In genomic region chr7:47634273-47634672, GRCh38 we compare ENCODE assay signal across 21 cellular contexts. TPM values are rescaled to one million over a fixed set of nuclear protein-coding genes. Genes with fewer than 3 reads are reported as not detected.
DNase-seq lines count a peak whose midpoint lies in the region; ATAC-seq and TF ChIP-seq lines count a peak whose summit lies in the region.
"Had no signal": no experiment of that assay in that cellular context is flagged by ENCODE, and none has a peak within 500 bp of the region (broad histone marks: within the 10 kb centered on the region; RNA-seq: fewer than 3 reads in every experiment).

No MANE protein-coding gene starts in this region.

- H2AFZ ChIP-seq in SK-N-SH (ENCODE audit: low read depth), result no peak overlapping the region
- no peak overlapping the region for H2AFZ ChIP-seq in OCI-LY1 (ENCODE audit: low read length)

- no peak; the same call in 2 of the 3 replicates for ATAC-seq in SK-N-SH treated with all-trans-retinoic acid at 6 μM for 48 hours
- ATAC-seq: activated CD4-positive, CD25-positive, alpha-beta regulatory T cell treated with anti-CD3 and anti-CD28 coated beads, Interleukin-2, amount 50 U/mL, for 24 hours; activated CD8-positive, alpha-beta T cell treated with anti-CD3 and anti-CD28 coated beads for 36 hours; left ventricle myocardium superior had no signal

- H3K36me3 ChIP-seq in SK-N-SH (replicated peaks in 1 of 2; ENCODE audit: control insufficient read depth in 1 of 2, insufficient read depth in 2 of 2, low read length in 1 of 2), result no peaks in the 10 kb centered on the region
- no peaks in the 10 kb centered on the region for H3K36me3 ChIP-seq in OCI-LY1 (ENCODE audit: insufficient read depth, low read length)
- no peaks in the 10 kb centered on the region for H3K36me3 ChIP-seq in skeletal muscle satellite cell (ENCODE audit: insufficient read depth, low read length)
- H3K36me3 ChIP-seq: heart right ventricle had no signal

- TF ChIP-seq RAD21 in SK-N-SH (IDR thresholded peaks at IDR 0.05; ENCODE audit: low read length), result no peak

- DNase-seq in SK-N-SH (no peak), hepatic stellate cell (ENCODE audit: low spot score) (peak; percentile 49), anterior cingulate cortex (lab: John Stamatoyannopoulos, UW) (no peak), NCI-H187 (lab: John Stamatoyannopoulos, UW) (no peak)
- DNase-seq in activated CD4-positive, CD25-positive, alpha-beta regulatory T cell treated with anti-CD3 and anti-CD28 coated beads, Interleukin-2, amount 50 U/mL, for 72 hours, result no peak
- DNase-seq: activated CD8-positive, alpha-beta T cell treated with anti-CD3 and anti-CD28 coated beads for 36 hours; activated effector memory CD4-positive, alpha-beta T cell treated with anti-CD3 and anti-CD28 coated beads, Interleukin-2, amount 50 U/mL, for 16 hours; activated T-cell treated with anti-CD3 and anti-CD28 coated beads for 4 hours; C1 segment of cervical spinal cord; Calu3; caudate nucleus; erythroblast; heart right ventricle; left ventricle myocardium superior; NCI-H1436 treated with DMSO at 0.1 percent for 48 hours; Right ventricle myocardium superior had no signal

- no peaks in the 10 kb centered on the region for H3K9me3 ChIP-seq in SK-N-SH
- no peaks in the 10 kb centered on the region for H3K9me3 ChIP-seq in OCI-LY1 (ENCODE audit: low read length)
- no peaks in the 10 kb centered on the region for H3K9me3 ChIP-seq in skeletal muscle satellite cell (replicated peaks; ENCODE audit: low read length)
- H3K9me3 ChIP-seq: heart right ventricle had no signal

- H3K4me1 ChIP-seq in SK-N-SH (ENCODE audit: control insufficient read depth in 1 of 2, insufficient read depth in 2 of 2, low read depth in 1 of 2, low read length in 1 of 2) (peaks cover 12 to 23% of the 10 kb centered on the region in 2 experiments; a peak in 2 of 4 replicates), OCI-LY1 (ENCODE audit: insufficient read depth, low read length, severe bottlenecking) (peaks cover 64% of the 10 kb centered on the region), skeletal muscle satellite cell (ENCODE audit: control insufficient read depth, insufficient read depth, low read length) (peaks cover 35% of the 10 kb centered on the region)

- H3K9me2 ChIP-seq in SK-N-SH (no peaks in the 10 kb centered on the region), OCI-LY1 (ENCODE audit: low read depth, low read length) (no peaks in the 10 kb centered on the region)

- H3K9ac ChIP-seq in SK-N-SH (no peak overlapping the region), OCI-LY1 (ENCODE audit: low read length) (peak overlapping the region; percentile 10; the same call in 1 of the 2 replicates), skeletal muscle satellite cell (ENCODE audit: low read depth, low read length) (peak overlapping the region; percentile 7)

- 96% methylated on average over 2 of the region's 2 CpGs for WGBS in SK-N-SH (ENCODE audit: low lambda C conversion rate)

- H4K20me1 ChIP-seq in SK-N-SH (ENCODE audit: insufficient read depth) (no peaks in the 10 kb centered on the region), OCI-LY1 (ENCODE audit: insufficient read depth, low read length) (no peaks in the 10 kb centered on the region)

- H3K79me2 ChIP-seq in SK-N-SH (ENCODE audit: insufficient read depth), result no peaks in the 10 kb centered on the region
- H3K79me2 ChIP-seq in OCI-LY1 (ENCODE audit: insufficient read depth, low read length), result no peaks in the 10 kb centered on the region

- TF ChIP-seq CTCF in SK-N-SH (IDR thresholded peaks at IDR 0.05) (no peak), OCI-LY1 (IDR thresholded peaks at IDR 0.05; ENCODE audit: low read length) (no peak)

- H3K27me3 ChIP-seq in SK-N-SH (ENCODE audit: insufficient read depth) (no peaks in the 10 kb centered on the region), OCI-LY1 (ENCODE audit: insufficient read depth, low read length) (no peaks in the 10 kb centered on the region), skeletal muscle satellite cell (ENCODE audit: control insufficient read depth, insufficient read depth, low read length) (no peaks in the 10 kb centered on the region)

- no peak for TF ChIP-seq EP300 in SK-N-SH (IDR thresholded peaks at IDR 0.05; ENCODE audit: borderline replicate concordance in 1 of 2, low read depth in 1 of 2, low read length in 1 of 2)

- H3K4me2 ChIP-seq in SK-N-SH, result no peak overlapping the region
- H3K4me2 ChIP-seq in OCI-LY1 (ENCODE audit: low read length), result peak overlapping the region; percentile 71; the same call in 1 of the 2 replicates
- no peak overlapping the region for H3K4me2 ChIP-seq in skeletal muscle satellite cell (ENCODE audit: low read length)

- H3K4me3 ChIP-seq in SK-N-SH (ENCODE audit: low read depth in 2 of 2, low read length in 1 of 2) (no peak overlapping the region), OCI-LY1 (ENCODE audit: low read depth, low read length, poor library complexity, severe bottlenecking) (peak overlapping the region; percentile 55), skeletal muscle satellite cell (ENCODE audit: low read length) (no peak overlapping the region)
- H3K4me3 ChIP-seq: heart right ventricle had no signal

- H3F3A ChIP-seq in SK-N-SH (replicated peaks; ENCODE audit: insufficient read depth), result peaks cover 12% of the 10 kb centered on the region
- H3F3A ChIP-seq in OCI-LY1 (ENCODE audit: insufficient read depth, low read length), result no peaks in the 10 kb centered on the region

- CTCF ChIA-PET in SK-N-SH (lab: Yijun Ruan, JAX), result interaction anchor here (1.4 kb wide), 1 partner anchor 368 kb away, joined by 5 read pairs; no protein-coding TSS in a partner anchor

- POLR2A ChIA-PET in SK-N-SH (lab: Yijun Ruan, JAX), result no interaction called here

- H3K27ac ChIP-seq in SK-N-SH (ENCODE audit: low read depth in 2 of 2, low read length in 1 of 2), result no peak overlapping the region
- H3K27ac ChIP-seq in OCI-LY1 (ENCODE audit: low read depth, low read length, poor library complexity, severe bottlenecking), result peak overlapping the region; percentile 86
- H3K27ac ChIP-seq: heart right ventricle, HL-60 had no signal

TF ChIP-seq in SK-N-SH, 30 proteins besides CTCF, POLR2A, EP300 and RAD21 (continues in another document):
- TF ChIP-seq FOXM1 (IDR thresholded peaks at IDR 0.05; ENCODE audit: low read depth) (no peak), PBX3 (IDR thresholded peaks at IDR 0.05) (peak; percentile 52), CHD2 (IDR thresholded peaks at IDR 0.05; ENCODE audit: low read length, partially characterized antibody) (no peak), GATA2 (CRISPR knock-in tag; IDR thresholded peaks at IDR 0.05) (no peak), FOSL2 (IDR thresholded peaks at IDR 0.05; ENCODE audit: borderline replicate concordance, low read depth) (no peak; the same call in 1 of the 2 replicates), TCF12 (IDR thresholded peaks at IDR 0.05) (peak; percentile 73), MEF2A (IDR thresholded peaks at IDR 0.05; ENCODE audit: borderline replicate concordance, low read depth) (no peak), EZH2phosphoT487 (IDR thresholded peaks at IDR 0.05; ENCODE audit: borderline replicate concordance, low read depth) (no peak), RFX5 (IDR thresholded peaks at IDR 0.05; ENCODE audit: low read length) (no peak), MAX (IDR thresholded peaks at IDR 0.05; ENCODE audit: low read depth) (no peak), NFIC (IDR thresholded peaks at IDR 0.05; ENCODE audit: borderline replicate concordance) (peak; percentile 39; the same call in 1 of the 2 replicates)

TF ChIP-seq in SK-N-SH treated with all-trans-retinoic acid at 6 μM for 48 hours, 23 proteins besides CTCF, POLR2A, EP300 and RAD21:
- TF ChIP-seq ZFP30 (CRISPR knock-in tag; IDR thresholded peaks at IDR 0.05) (no peak), BACH2 (CRISPR knock-in tag; IDR thresholded peaks at IDR 0.05; ENCODE audit: borderline replicate concordance) (no peak)
TF ChIP-seq in SK-N-SH treated with all-trans-retinoic acid at 6 μM for 48 hours: peak in this region for 0.

RNA-seq across cellular contexts. Expression of gene TNS3, which starts 52.4 kb away (rescaled TPM):
- 68.8 and 72.3 TPM in 2 replicates for polyA plus RNA-seq in SK-N-SH (2012; rRNA removed)
- 48.8 and 60.8 TPM in 2 replicates for polyA plus RNA-seq in SK-N-SH (2012; cell fraction: cytosol; rRNA removed)
- polyA plus RNA-seq in SK-N-SH (2012; cell fraction: nucleus; rRNA removed), result 141 and 170 TPM in 2 replicates
- total RNA-seq in skeletal muscle satellite cell (2012; rRNA removed), result 9.9 and 11.4 TPM in 2 replicates
